ENCODE assay signal across 24 cellular contexts in genomic region chr5:94667937-94668336, GRCh38.
"Had no signal": no experiment of that assay in that cellular context is flagged by ENCODE, and none has a peak within 500 bp of the region (broad histone marks: within the 10 kb centered on the region; RNA-seq: fewer than 3 reads in every experiment).

No MANE protein-coding gene starts in this region.

- H3K36me3 ChIP-seq: colonic mucosa, gastrocnemius medialis, lower lobe of right lung had no signal

- H3K4me1 Mint-ChIP-seq: endodermal cell had no signal

- H3K27ac ChIP-seq: colonic mucosa, epithelial cell of prostate, esophagus squamous epithelium, gastrocnemius medialis, heart left ventricle, hepatocyte, left lung, lower lobe of right lung had no signal

- H3K4me3 Mint-ChIP-seq: dendritic cell treated with granulocyte-macrophage colony-stimulating factor and Interleukin-4, amounts not matched to agents 40 ng/mL and 50 ng/mL, for 4 days; effector memory CD8-positive, alpha-beta T cell; endodermal cell; mesothelial cell of epicardium; naive B cell had no signal

- H3K27me3 Mint-ChIP-seq: dendritic cell treated with granulocyte-macrophage colony-stimulating factor and Interleukin-4, amounts not matched to agents 40 ng/mL and 50 ng/mL, for 4 days; effector memory CD8-positive, alpha-beta T cell; naive B cell had no signal

- H3K4me3 ChIP-seq: colonic mucosa, esophagus squamous epithelium, gastrocnemius medialis, heart left ventricle, hepatocyte, left lung, lower lobe of right lung, mucosa of descending colon had no signal

- ATAC-seq: effector memory CD8-positive, alpha-beta T cell; esophagus mucosa; gastrocnemius medialis; heart left ventricle; left cardiac atrium; left lung; left ventricle myocardium superior; lower lobe of right lung; mucosa of descending colon had no signal

- DNase-seq: colonic mucosa; cortex of kidney; effector CD8-positive, alpha-beta T cell; effector memory CD8-positive, alpha-beta T cell; endodermal cell; erythroblast; esophagus squamous epithelium; foreskin fibroblast; foreskin melanocyte; gastrocnemius medialis; heart left ventricle; hypothalamus; left cardiac atrium; left lung; left ventricle myocardium superior; lower lobe of right lung; mesenchymal stem cell; mucosa of descending colon; naive B cell had no signal

- H3K9me3 Mint-ChIP-seq: dendritic cell treated with granulocyte-macrophage colony-stimulating factor and Interleukin-4, amounts not matched to agents 40 ng/mL and 50 ng/mL, for 4 days; effector memory CD8-positive, alpha-beta T cell; endodermal cell; mesothelial cell of epicardium; naive B cell had no signal

- H3K79me2 ChIP-seq: hepatocyte had no signal

- H3K4me2 ChIP-seq: hepatocyte had no signal

- H2AFZ ChIP-seq: hepatocyte had no signal

- H3K9me3 ChIP-seq: colonic mucosa, esophagus squamous epithelium, gastrocnemius medialis, heart left ventricle, left lung, lower lobe of right lung, mucosa of descending colon had no signal

- H3K27ac Mint-ChIP-seq: effector memory CD8-positive, alpha-beta T cell; endodermal cell; mesothelial cell of epicardium; naive B cell had no signal

- H3K27me3 ChIP-seq: colonic mucosa, esophagus squamous epithelium, gastrocnemius medialis, heart left ventricle, hepatocyte, left lung had no signal

- H3K4me1 ChIP-seq: colonic mucosa, esophagus squamous epithelium, gastrocnemius medialis, left lung, lower lobe of right lung had no signal
